In the genomic region with DNA sequence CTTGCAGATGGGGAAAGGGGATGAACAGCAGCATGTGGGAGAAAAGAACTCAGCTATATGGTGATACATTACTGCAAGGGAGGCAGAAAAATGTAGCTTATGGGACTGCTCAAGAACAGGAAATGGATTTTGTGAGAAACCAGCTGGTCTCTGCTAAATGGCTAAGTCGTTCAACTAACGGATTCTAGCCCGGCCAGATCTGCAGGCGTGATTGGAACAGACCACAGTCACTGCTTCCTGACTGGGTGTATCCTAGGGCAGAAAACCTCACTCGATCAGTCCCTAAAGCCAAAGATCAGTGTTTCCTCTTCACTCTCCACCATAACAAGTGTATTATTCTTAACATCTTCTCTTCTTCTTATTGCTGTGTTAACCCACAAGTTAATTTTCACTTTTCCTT, we compare ENCODE assay signal across 30 cellular contexts. TPM values are rescaled to one million over a fixed set of nuclear protein-coding genes. Genes with fewer than 3 reads are reported as not detected.
A peak's percentile ranks its signal among the peaks of the same experiment; 100 is the strongest.
DNase-seq lines count a peak whose midpoint lies in the region; ATAC-seq and TF ChIP-seq lines count a peak whose summit lies in the region.
"Had no signal": no experiment of that assay in that cellular context is flagged by ENCODE, and none has a peak within 500 bp of the region (broad histone marks: within the 10 kb centered on the region; RNA-seq: fewer than 3 reads in every experiment).

No MANE protein-coding gene starts in this region.

- no peak overlapping the region for H3K27ac ChIP-seq in dorsolateral prefrontal cortex
- H3K27ac ChIP-seq: A549, brain microvascular endothelial cell, KMS-11, ovary, RWPE1, SJSA1, transverse colon had no signal

- POLR2A ChIA-PET in activated CD4-positive, alpha-beta memory T cell treated with anti-CD3 and anti-CD28 coated beads, Interleukin-2, amount 10 ng/mL, durations not matched to agents 7 days and 5 days (lab: Charles Lee), result no interaction called here

- H3K4me3 Mint-ChIP-seq in activated CD8-positive, alpha-beta memory T cell treated with anti-CD3 and anti-CD28 coated beads, Interleukin-2, amount 10 ng/mL, durations not matched to agents 7 days and 5 days, result no peak overlapping the region
- no peak overlapping the region for H3K4me3 Mint-ChIP-seq in activated CD4-positive, alpha-beta memory T cell treated with anti-CD3 and anti-CD28 coated beads, Interleukin-2, amount 10 ng/mL, durations not matched to agents 7 days and 5 days
- H3K4me3 Mint-ChIP-seq in natural killer cell treated with Interleukin-12 subunit alpha and Interleukin-12 subunit beta and Interleukin-15 and Interleukin-18, amount 100 ng/mL, for 72 hours, result peak overlapping the region; percentile 18
- H3K4me3 Mint-ChIP-seq: activated T-cell treated with anti-CD3 and anti-CD28 coated beads, Interleukin-2, amount 50 U/mL, for 72 hours; CD4-positive, alpha-beta T cell; stimulated activated memory B cell treated with anti-CD40 and anti-IgM and Interleukin-4, amounts not matched to agents 10 μg/mL and 1 μg/mL and 100 μg/mL, for 72 hours had no signal

- no peak overlapping the region for H3K4me3 ChIP-seq in dorsolateral prefrontal cortex
- H3K4me3 ChIP-seq: A549, mucosa of descending colon, ovary, SJSA1, transverse colon had no signal

- no peaks in the 10 kb centered on the region for H3K27me3 Mint-ChIP-seq in activated CD8-positive, alpha-beta memory T cell treated with anti-CD3 and anti-CD28 coated beads, Interleukin-2, amount 10 ng/mL, durations not matched to agents 7 days and 5 days
- peaks cover 9% of the 10 kb centered on the region for H3K27me3 Mint-ChIP-seq in activated CD4-positive, alpha-beta memory T cell treated with anti-CD3 and anti-CD28 coated beads, Interleukin-2, amount 10 ng/mL, durations not matched to agents 7 days and 5 days
- no peaks in the 10 kb centered on the region for H3K27me3 Mint-ChIP-seq in natural killer cell treated with Interleukin-12 subunit alpha and Interleukin-12 subunit beta and Interleukin-15 and Interleukin-18, amount 100 ng/mL, for 72 hours
- H3K27me3 Mint-ChIP-seq: CD4-positive, alpha-beta T cell had no signal

- TF ChIP-seq CTCF in dorsolateral prefrontal cortex (IDR thresholded peaks at IDR 0.05 in 54 of 56, conservative IDR thresholded peaks at IDR 0.05 in 2 of 56; ENCODE audit: low read depth in 1 of 56, partially characterized antibody in 56 of 56), result no peak

- intact Hi-C loops in dorsolateral prefrontal cortex (cut with DNase I), result no loop called here
- intact Hi-C loops in posterior cingulate gyrus (cut with DNase I), result no loop called here

- CTCF ChIA-PET in activated CD8-positive, alpha-beta memory T cell treated with anti-CD3 and anti-CD28 coated beads, Interleukin-2, amount 10 ng/mL, durations not matched to agents 7 days and 5 days (lab: Charles Lee), result no interaction called here
- CTCF ChIA-PET in activated CD4-positive, alpha-beta memory T cell treated with anti-CD3 and anti-CD28 coated beads, Interleukin-2, amount 10 ng/mL, durations not matched to agents 7 days and 5 days (lab: Charles Lee), result no interaction called here

- H3K27me3 ChIP-seq in dorsolateral prefrontal cortex, result no peaks in the 10 kb centered on the region
- H3K27me3 ChIP-seq: brain microvascular endothelial cell, ovary, SJSA1, transverse colon had no signal

- no peak for DNase-seq in activated CD8-positive, alpha-beta memory T cell treated with anti-CD3 and anti-CD28 coated beads, Interleukin-2, amount 10 ng/mL, durations not matched to agents 7 days and 5 days
- no peak for DNase-seq in activated CD8-positive, alpha-beta memory T cell treated with anti-CD3 and anti-CD28 coated beads for 24 hours
- peak; percentile 73 for DNase-seq in MV-4-11 (lab: John Stamatoyannopoulos, UW)
- DNase-seq in activated CD4-positive, alpha-beta memory T cell treated with anti-CD3 and anti-CD28 coated beads, Interleukin-2, amount 10 ng/mL, durations not matched to agents 7 days and 5 days, result peak; percentile 28
- DNase-seq in natural killer cell treated with Interleukin-12 subunit alpha and Interleukin-12 subunit beta and Interleukin-15 and Interleukin-18, amount 100 ng/mL, for 72 hours (ENCODE audit: low spot score), result no peak
- DNase-seq in dorsolateral prefrontal cortex, result no peak
- DNase-seq in posterior cingulate gyrus, result no peak
- DNase-seq: activated CD4-positive, alpha-beta T cell treated with anti-CD3 and anti-CD28 coated beads for 4 hours; activated naive CD4-positive, alpha-beta T cell; activated T-cell treated with anti-CD3 and anti-CD28 coated beads, Interleukin-2, amount 50 U/mL, for 72 hours; AML-193; brain microvascular endothelial cell; CD4-positive, alpha-beta T cell; H7; hypothalamus; left cardiac atrium; mucosa of descending colon; NCI-H1048; NCI-H446 treated with DMSO at 0.1 percent for 48 hours; NCI-H82; ovary; retina; transverse colon had no signal

- peaks cover 3% of the 10 kb centered on the region for H3K36me3 Mint-ChIP-seq in activated CD8-positive, alpha-beta memory T cell treated with anti-CD3 and anti-CD28 coated beads, Interleukin-2, amount 10 ng/mL, durations not matched to agents 7 days and 5 days
- no peaks in the 10 kb centered on the region for H3K36me3 Mint-ChIP-seq in activated CD4-positive, alpha-beta memory T cell treated with anti-CD3 and anti-CD28 coated beads, Interleukin-2, amount 10 ng/mL, durations not matched to agents 7 days and 5 days (ENCODE audit: low read depth)
- peaks cover 28% of the 10 kb centered on the region for H3K36me3 Mint-ChIP-seq in natural killer cell treated with Interleukin-12 subunit alpha and Interleukin-12 subunit beta and Interleukin-15 and Interleukin-18, amount 100 ng/mL, for 72 hours

- ATAC-seq in activated CD8-positive, alpha-beta memory T cell treated with anti-CD3 and anti-CD28 coated beads, Interleukin-2, amount 10 ng/mL, durations not matched to agents 7 days and 5 days, result peak; percentile 27
- peak; percentile 32 to 58 for ATAC-seq in natural killer cell treated with Interleukin-12 subunit alpha and Interleukin-12 subunit beta and Interleukin-15 and Interleukin-18, amount 100 ng/mL, for 72 hours
- no peak for ATAC-seq in HG02938 (IDR thresholded peaks at IDR 0.05; ENCODE audit: unreplicated experiment)
- ATAC-seq: A549; mucosa of descending colon; stimulated activated memory B cell treated with anti-CD40 and anti-IgM and Interleukin-4, amounts not matched to agents 10 μg/mL and 1 μg/mL and 100 μg/mL, for 72 hours had no signal

- H3K9me3 Mint-ChIP-seq in activated CD8-positive, alpha-beta memory T cell treated with anti-CD3 and anti-CD28 coated beads, Interleukin-2, amount 10 ng/mL, durations not matched to agents 7 days and 5 days (ENCODE audit: low read depth), result peaks cover 2% of the 10 kb centered on the region
- no peaks in the 10 kb centered on the region for H3K9me3 Mint-ChIP-seq in activated CD4-positive, alpha-beta memory T cell treated with anti-CD3 and anti-CD28 coated beads, Interleukin-2, amount 10 ng/mL, durations not matched to agents 7 days and 5 days
- peaks cover 7% of the 10 kb centered on the region for H3K9me3 Mint-ChIP-seq in natural killer cell treated with Interleukin-12 subunit alpha and Interleukin-12 subunit beta and Interleukin-15 and Interleukin-18, amount 100 ng/mL, for 72 hours
- H3K9me3 Mint-ChIP-seq: activated T-cell treated with anti-CD3 and anti-CD28 coated beads, Interleukin-2, amount 50 U/mL, for 72 hours had no signal

- peaks cover 8% of the 10 kb centered on the region for H3K4me1 Mint-ChIP-seq in activated CD8-positive, alpha-beta memory T cell treated with anti-CD3 and anti-CD28 coated beads, Interleukin-2, amount 10 ng/mL, durations not matched to agents 7 days and 5 days
- H3K4me1 Mint-ChIP-seq in activated CD4-positive, alpha-beta memory T cell treated with anti-CD3 and anti-CD28 coated beads, Interleukin-2, amount 10 ng/mL, durations not matched to agents 7 days and 5 days, result peaks cover 11% of the 10 kb centered on the region
- H3K4me1 Mint-ChIP-seq in natural killer cell treated with Interleukin-12 subunit alpha and Interleukin-12 subunit beta and Interleukin-15 and Interleukin-18, amount 100 ng/mL, for 72 hours (ENCODE audit: low read depth in 2 of 2), result peaks cover 46 to 49% of the 10 kb centered on the region in 2 donors

- H3K27ac Mint-ChIP-seq in activated CD8-positive, alpha-beta memory T cell treated with anti-CD3 and anti-CD28 coated beads, Interleukin-2, amount 10 ng/mL, durations not matched to agents 7 days and 5 days, result no peak overlapping the region
- H3K27ac Mint-ChIP-seq in activated CD4-positive, alpha-beta memory T cell treated with anti-CD3 and anti-CD28 coated beads, Interleukin-2, amount 10 ng/mL, durations not matched to agents 7 days and 5 days, result no peak overlapping the region
- H3K27ac Mint-ChIP-seq in natural killer cell treated with Interleukin-12 subunit alpha and Interleukin-12 subunit beta and Interleukin-15 and Interleukin-18, amount 100 ng/mL, for 72 hours, result peak overlapping the region; percentile 3 to 10
- H3K27ac Mint-ChIP-seq: activated T-cell treated with anti-CD3 and anti-CD28 coated beads, Interleukin-2, amount 50 U/mL, for 72 hours; CD4-positive, alpha-beta T cell; stimulated activated memory B cell treated with anti-CD40 and anti-IgM and Interleukin-4, amounts not matched to agents 10 μg/mL and 1 μg/mL and 100 μg/mL, for 72 hours had no signal

RNA-seq across cellular contexts. Expression of gene PTGDR, which starts 8.0 kb away (rescaled TPM):
- total RNA-seq in activated CD8-positive, alpha-beta memory T cell treated with anti-CD3 and anti-CD28 coated beads, Interleukin-2, amount 10 ng/mL, durations not matched to agents 7 days and 5 days, result 1 to 10 TPM in 1 of 2 experiments, under 1 TPM in 1; 0.07 to 1.7 TPM
- total RNA-seq in activated CD4-positive, alpha-beta memory T cell treated with anti-CD3 and anti-CD28 coated beads, Interleukin-2, amount 10 ng/mL, durations not matched to agents 7 days and 5 days, result under 1 TPM; 0.25 to 0.38 TPM
- 1 to 10 TPM; 3.8 to 4.5 TPM for total RNA-seq in natural killer cell treated with Interleukin-12 subunit alpha and Interleukin-12 subunit beta and Interleukin-15 and Interleukin-18, amount 100 ng/mL, for 72 hours
- total RNA-seq in dorsolateral prefrontal cortex, result 1 to 10 TPM in 39 of 120 experiments, under 1 TPM in 72, not detected in 9; 0.14 to 5.2 (median 0.74) TPM
- total RNA-seq: H7, lung microvascular endothelial cell, SJSA1 had no signal

RNA-seq across cellular contexts. Expression of gene PTGER2, which starts 54.7 kb away (rescaled TPM):
- total RNA-seq in activated CD8-positive, alpha-beta memory T cell treated with anti-CD3 and anti-CD28 coated beads, Interleukin-2, amount 10 ng/mL, durations not matched to agents 7 days and 5 days, result 100 to 1,000 TPM in 1 of 2 experiments, 10 to 100 TPM in 1; 97.6 to 117 TPM
- total RNA-seq in activated CD4-positive, alpha-beta memory T cell treated with anti-CD3 and anti-CD28 coated beads, Interleukin-2, amount 10 ng/mL, durations not matched to agents 7 days and 5 days, result 100 to 1,000 TPM; 108 to 112 TPM
- 10 to 100 TPM; 94.5 to 96.0 TPM for total RNA-seq in natural killer cell treated with Interleukin-12 subunit alpha and Interleukin-12 subunit beta and Interleukin-15 and Interleukin-18, amount 100 ng/mL, for 72 hours
- 1 to 10 TPM in 6 of 120 experiments, under 1 TPM in 60, not detected in 54; 0.18 to 1.4 (median 0.40) TPM for total RNA-seq in dorsolateral prefrontal cortex
- total RNA-seq: lung microvascular endothelial cell had no signal

Comparison
In these comparisons a context has a peak if more than half of its experiments do, and no peak if none do; other contexts are left out.
1. DNase-seq: peak in MV-4-11 (single experiment) and activated CD4-positive, alpha-beta memory T cell treated with anti-CD3 and anti-CD28 coated beads, Interleukin-2, amount 10 ng/mL, durations not matched to agents 7 days and 5 days (single experiment); none in activated CD8-positive, alpha-beta memory T cell treated with anti-CD3 and anti-CD28 coated beads, Interleukin-2, amount 10 ng/mL, durations not matched to agents 7 days and 5 days (single experiment), activated CD8-positive, alpha-beta memory T cell treated with anti-CD3 and anti-CD28 coated beads for 24 hours (single experiment), natural killer cell treated with Interleukin-12 subunit alpha and Interleukin-12 subunit beta and Interleukin-15 and Interleukin-18, amount 100 ng/mL, for 72 hours (single experiment), dorsolateral prefrontal cortex (0 of 10) and posterior cingulate gyrus (0 of 10).
2. H3K27ac Mint-ChIP-seq: peak in natural killer cell treated with Interleukin-12 subunit alpha and Interleukin-12 subunit beta and Interleukin-15 and Interleukin-18, amount 100 ng/mL, for 72 hours (2 of 2); none in activated CD8-positive, alpha-beta memory T cell treated with anti-CD3 and anti-CD28 coated beads, Interleukin-2, amount 10 ng/mL, durations not matched to agents 7 days and 5 days (single experiment) and activated CD4-positive, alpha-beta memory T cell treated with anti-CD3 and anti-CD28 coated beads, Interleukin-2, amount 10 ng/mL, durations not matched to agents 7 days and 5 days (single experiment).
3. RNA of gene PTGER2, which starts 54.7 kb away (total RNA-seq): 97.6 to 117 TPM in activated CD8-positive, alpha-beta memory T cell treated with anti-CD3 and anti-CD28 coated beads, Interleukin-2, amount 10 ng/mL, durations not matched to agents 7 days and 5 days, 108 to 112 TPM in activated CD4-positive, alpha-beta memory T cell treated with anti-CD3 and anti-CD28 coated beads, Interleukin-2, amount 10 ng/mL, durations not matched to agents 7 days and 5 days and 94.5 to 96.0 TPM in natural killer cell treated with Interleukin-12 subunit alpha and Interleukin-12 subunit beta and Interleukin-15 and Interleukin-18, amount 100 ng/mL, for 72 hours; 0.18 to 1.4 TPM in dorsolateral prefrontal cortex; every median in the first group is over 10 times any median in the second.